Comparison of ENCODE assay signal across 22 cellular contexts in genomic region chr10:3400368-3400767, GRCh38.
A peak's percentile ranks its signal among the peaks of the same experiment; 100 is the strongest.
DNase-seq lines count a peak whose midpoint lies in the region; ATAC-seq and TF ChIP-seq lines count a peak whose summit lies in the region.
"Had no signal": no experiment of that assay in that cellular context is flagged by ENCODE, and none has a peak within 500 bp of the region (broad histone marks: within the 10 kb centered on the region; RNA-seq: fewer than 3 reads in every experiment).

No MANE protein-coding gene starts in this region.

- peaks cover 15% of the 10 kb centered on the region for H3K27me3 Mint-ChIP-seq in MCF 10A (ENCODE audit: insufficient read depth, unreplicated experiment)
- H3K27me3 Mint-ChIP-seq: activated T-helper 17 cell treated with anti-CD3 and anti-CD28 coated beads, Interleukin-2, amount 50 U/mL, for 72 hours had no signal

- intact Hi-C loops in MCF 10A (cut with micrococcal nuclease), result no loop called here

- no peaks in the 10 kb centered on the region for H3K36me3 ChIP-seq in rectal smooth muscle tissue (ENCODE audit: control insufficient read depth, insufficient read depth, low read length)
- H3K36me3 ChIP-seq: gastrocnemius medialis had no signal

- POLR2A ChIA-PET in MCF 10A (lab: Yijun Ruan, JAX), result no interaction called here

- no peak overlapping the region for H3K4me3 ChIP-seq in astrocyte of the spinal cord (ENCODE audit: low read depth, low read length)
- H3K4me3 ChIP-seq in rectal smooth muscle tissue (ENCODE audit: low read length), result no peak overlapping the region
- H3K4me3 ChIP-seq: gastrocnemius medialis, testis had no signal

- H3K9ac ChIP-seq in rectal smooth muscle tissue (ENCODE audit: low read length), result no peak overlapping the region

- no peaks in the 10 kb centered on the region for H3K9me3 Mint-ChIP-seq in MCF 10A (ENCODE audit: unreplicated experiment)
- H3K9me3 Mint-ChIP-seq: activated naive CD8-positive, alpha-beta T cell treated with anti-CD3 and anti-CD28 coated beads, Interleukin-2, amount 50 U/mL, for 24 hours; activated T-helper 17 cell treated with anti-CD3 and anti-CD28 coated beads, Interleukin-2, amount 50 U/mL, for 72 hours; central memory CD8-positive, alpha-beta T cell; endodermal cell; T-helper 2 cell treated with Interferon-gamma antibody and Interleukin-4, amounts not matched to agents 5 μg/mL and 100 μg/mL, for 36 hours had no signal

- no peak overlapping the region for H3K4me3 Mint-ChIP-seq in MCF 10A (ENCODE audit: unreplicated experiment)
- H3K4me3 Mint-ChIP-seq: activated naive CD8-positive, alpha-beta T cell treated with anti-CD3 and anti-CD28 coated beads, Interleukin-2, amount 50 U/mL, for 24 hours; activated T-helper 17 cell treated with anti-CD3 and anti-CD28 coated beads, Interleukin-2, amount 50 U/mL, for 72 hours; central memory CD8-positive, alpha-beta T cell; endodermal cell; nephron progenitor cell; T-helper 2 cell treated with Interferon-gamma antibody and Interleukin-4, amounts not matched to agents 5 μg/mL and 100 μg/mL, for 36 hours had no signal

- TF ChIP-seq CTCF in astrocyte of the spinal cord (IDR thresholded peaks at IDR 0.05; ENCODE audit: low read depth, low read length), result no peak
- no peak for TF ChIP-seq CTCF in foreskin keratinocyte (conservative IDR thresholded peaks at IDR 0.05)
- no peak for TF ChIP-seq CTCF in MCF 10A (IDR thresholded peaks at IDR 0.05; ENCODE audit: unreplicated experiment)

- no TSS peak for BruUV-seq in MCF 10A (replicated peaks; lab: Mats Ljungman, UMichigan)

- H3K27ac Mint-ChIP-seq in MCF 10A (ENCODE audit: low read depth, unreplicated experiment), result no peak overlapping the region
- H3K27ac Mint-ChIP-seq: activated naive CD8-positive, alpha-beta T cell treated with anti-CD3 and anti-CD28 coated beads, Interleukin-2, amount 50 U/mL, for 24 hours; activated T-helper 17 cell treated with anti-CD3 and anti-CD28 coated beads, Interleukin-2, amount 50 U/mL, for 72 hours; endodermal cell; T-helper 2 cell treated with Interferon-gamma antibody and Interleukin-4, amounts not matched to agents 5 μg/mL and 100 μg/mL, for 36 hours had no signal

- in situ Hi-C loops in astrocyte of the spinal cord (cut with HindIII; ENCODE audit: low sequenced_read_pairs), result no loop called here

- ATAC-seq in foreskin keratinocyte, result no peak
- ATAC-seq: activated naive CD8-positive, alpha-beta T cell treated with anti-CD3 and anti-CD28 coated beads, Interleukin-2, amount 50 U/mL, for 24 hours; activated T-helper 17 cell treated with anti-CD3 and anti-CD28 coated beads, Interleukin-2, amount 50 U/mL, for 72 hours; gastrocnemius medialis had no signal

- CTCF ChIA-PET in MCF 10A (lab: Yijun Ruan, JAX), result no interaction called here

- DNase-seq in ELR (ENCODE audit: low read depth) (peak; percentile 23), astrocyte of the spinal cord (ENCODE audit: low read depth, low spot score) (peak; percentile 35), iris pigment epithelial cell (ENCODE audit: low read depth) (peak; percentile 73), NCI-H774 (lab: John Stamatoyannopoulos, UW) (no peak), foreskin keratinocyte (no peak), MCF 10A (ENCODE audit: unreplicated experiment) (no peak)
- DNase-seq in stimulated activated CD4-positive, alpha-beta T cell treated with anti-CD3 and anti-CD28 coated beads, Interleukin-15, amount 100 ng/mL, for 24 hours, result no peak
- DNase-seq: activated naive CD8-positive, alpha-beta T cell treated with anti-CD3 and anti-CD28 coated beads, Interleukin-2, amount 50 U/mL, for 24 hours; AML-193; COR-L47; endodermal cell; gastrocnemius medialis; MV-4-11; NCI-H2029 treated with DMSO at 0.1 percent for 48 hours; nephron progenitor cell; SIG-M5; stimulated activated CD4-positive, alpha-beta T cell treated with anti-CD3 and anti-CD28 coated beads, Interleukin-4, amount 100 ng/mL, for 4 hours; testis had no signal

- no peaks in the 10 kb centered on the region for H3K4me1 Mint-ChIP-seq in MCF 10A (ENCODE audit: insufficient read depth, unreplicated experiment)
- H3K4me1 Mint-ChIP-seq: central memory CD8-positive, alpha-beta T cell had no signal

- no peaks in the 10 kb centered on the region for H3K36me3 Mint-ChIP-seq in MCF 10A (ENCODE audit: insufficient read depth, unreplicated experiment)

- H3K27me3 ChIP-seq in rectal smooth muscle tissue (ENCODE audit: control insufficient read depth, insufficient read depth, low read length) (no peaks in the 10 kb centered on the region), foreskin keratinocyte (no peaks in the 10 kb centered on the region)
- H3K27me3 ChIP-seq: testis had no signal

- peaks cover 16% of the 10 kb centered on the region for H3K4me1 ChIP-seq in rectal smooth muscle tissue (ENCODE audit: control insufficient read depth, insufficient read depth, low read length)
- H3K4me1 ChIP-seq in foreskin keratinocyte, result no peaks in the 10 kb centered on the region
- H3K4me1 ChIP-seq: gastrocnemius medialis, testis had no signal

- peak overlapping the region; percentile 37 for H3K27ac ChIP-seq in rectal smooth muscle tissue (ENCODE audit: low read depth, low read length)
- no peak overlapping the region for H3K27ac ChIP-seq in foreskin keratinocyte
- H3K27ac ChIP-seq: testis had no signal

Comparison
In these comparisons a context has a peak if more than half of its experiments do, and no peak if none do; other contexts are left out.
1. DNase-seq: peak in ELR (single experiment), astrocyte of the spinal cord (single experiment) and iris pigment epithelial cell (single experiment); none in NCI-H774 (single experiment), foreskin keratinocyte (0 of 2), stimulated activated CD4-positive, alpha-beta T cell treated with anti-CD3 and anti-CD28 coated beads, Interleukin-15, amount 100 ng/mL, for 24 hours (single experiment) and MCF 10A (single experiment).